In the genomic region with DNA sequence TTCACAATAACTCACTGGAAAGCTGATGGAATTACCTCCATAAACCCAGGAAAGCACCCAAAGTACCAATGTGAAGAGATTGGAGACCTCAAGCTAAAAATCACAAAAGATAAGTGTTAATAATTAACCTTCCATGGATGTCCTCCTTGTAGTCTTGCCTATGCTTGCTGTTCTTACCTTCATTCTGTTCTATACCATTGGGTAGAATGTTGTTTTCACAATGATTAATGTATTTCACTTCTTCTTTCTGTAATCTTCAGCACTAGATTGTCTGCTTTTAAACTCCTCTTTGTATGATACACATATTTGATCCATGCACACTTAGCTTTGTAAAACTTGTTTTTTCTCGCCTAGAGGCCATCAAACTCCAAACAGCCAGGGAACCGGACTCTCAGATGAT, we compare ENCODE assay signal across 23 cellular contexts.
"Had no signal": no experiment of that assay in that cellular context is flagged by ENCODE, and none has a peak within 500 bp of the region (broad histone marks: within the 10 kb centered on the region; RNA-seq: fewer than 3 reads in every experiment).

No MANE protein-coding gene starts in this region.

- H3K36me3 ChIP-seq: MG63, SJSA1 had no signal

- H3K4me1 Mint-ChIP-seq: T-cell had no signal

- DNase-seq: IMR-90, Karpas-422, KG1, MG63, NCI-H1092, NCI-H1105 treated with DMSO at 0.1 percent for 48 hours, NCI-H1417 treated with DMSO at 0.1 percent for 48 hours, NCI-H146, NCI-H1694 treated with DMSO at 0.1 percent for 48 hours, NCI-H1930, NCI-H2081, NCI-H2107, NCI-H2227 treated with DMSO at 0.1 percent for 48 hours, NCI-H524, NCI-H526 treated with DMSO at 0.1 percent for 48 hours, NCI-H748 treated with DMSO at 0.1 percent for 48 hours, Right ventricle myocardium superior, RPMI8226, SIG-M5, T-cell had no signal

- ATAC-seq: T-cell had no signal

- H3K27ac ChIP-seq: SJSA1, SK-N-MC had no signal

- H3K9me3 ChIP-seq: MG63, SJSA1 had no signal

- H3K36me3 Mint-ChIP-seq: T-cell had no signal

- H3K4me3 ChIP-seq: MG63, SJSA1, SK-N-MC had no signal

- H3K27ac Mint-ChIP-seq: T-cell; T-helper 1 cell treated with Interleukin-12 subunit alpha and Interleukin-12 subunit beta and Interleukin-4 antibody, amounts not matched to agents 30 μg/mL and 1 μg/mL, for 36 hours had no signal

- H3K4me3 Mint-ChIP-seq: T-cell; T-helper 1 cell treated with Interleukin-12 subunit alpha and Interleukin-12 subunit beta and Interleukin-4 antibody, amounts not matched to agents 30 μg/mL and 1 μg/mL, for 36 hours had no signal

- H3K27me3 Mint-ChIP-seq: T-cell had no signal

- H3K9me3 Mint-ChIP-seq: T-helper 1 cell treated with Interleukin-12 subunit alpha and Interleukin-12 subunit beta and Interleukin-4 antibody, amounts not matched to agents 30 μg/mL and 1 μg/mL, for 36 hours had no signal

- H3K4me1 ChIP-seq: SJSA1 had no signal
